ENCODE assay signal across 29 cellular contexts in genomic region chr20:57770852-57771746, GRCh38.
A peak's percentile ranks its signal among the peaks of the same experiment; 100 is the strongest.
DNase-seq lines count a peak whose midpoint lies in the region; ATAC-seq, FAIRE-seq and TF ChIP-seq lines count a peak whose summit lies in the region.
"Had no signal": no experiment of that assay in that cellular context is flagged by ENCODE, and none has a peak within 500 bp of the region (broad histone marks: within the 10 kb centered on the region; RNA-seq: fewer than 3 reads in every experiment).

No MANE protein-coding gene starts in this region.

- H3K27ac ChIP-seq in lower lobe of right lung = no peak overlapping the region
- H3K27ac ChIP-seq in tibial artery = no peak overlapping the region
- H3K27ac ChIP-seq in substantia nigra (ENCODE audit: low read depth, low read length, poor library complexity, severe bottlenecking) = no peak overlapping the region
- H3K27ac ChIP-seq: brain microvascular endothelial cell, foreskin keratinocyte, left ventricle myocardium inferior, parathyroid adenoma, right lobe of liver had no signal

- intact Hi-C loops in lower lobe of right lung (cut with DNase I) (no loop called here), tibial artery (cut with DNase I; ENCODE audit: low total_unique reads) (no loop called here)

- ATAC-seq in lower lobe of right lung = peak; percentile 69 to 73
- ATAC-seq: foreskin keratinocyte; stimulated activated naive CD8-positive, alpha-beta T cell treated with anti-CD3 and anti-CD28 coated beads, Interleukin-15, amount 100 ng/mL, for 72 hours had no signal

- no peaks in the 10 kb centered on the region for H3K36me3 ChIP-seq in lower lobe of right lung
- H3K36me3 ChIP-seq in tibial artery = no peaks in the 10 kb centered on the region
- H3K36me3 ChIP-seq: brain microvascular endothelial cell, left ventricle myocardium inferior, right lobe of liver had no signal

- TF ChIP-seq CTCF in lower lobe of right lung (IDR thresholded peaks at IDR 0.05) (no peak), tibial artery (IDR thresholded peaks at IDR 0.05) (no peak)

- H3K27me3 ChIP-seq in lower lobe of right lung (ENCODE audit: low read depth) = no peaks in the 10 kb centered on the region
- no peaks in the 10 kb centered on the region for H3K27me3 ChIP-seq in tibial artery
- H3K27me3 ChIP-seq: brain microvascular endothelial cell, right lobe of liver had no signal

- H3K4me3 ChIP-seq in lower lobe of right lung (no peak overlapping the region), tibial artery (no peak overlapping the region)
- H3K4me3 ChIP-seq: left ventricle myocardium inferior, right lobe of liver had no signal

- no peak for FAIRE-seq in H54 (lab: Jason Lieb, UNC)

- TF ChIP-seq POLR2A in H54 (IDR thresholded peaks at IDR 0.05; ENCODE audit: low read depth, low read length) = no peak

- no peaks in the 10 kb centered on the region for H3K9me3 ChIP-seq in lower lobe of right lung
- no peaks in the 10 kb centered on the region for H3K9me3 ChIP-seq in tibial artery
- H3K9me3 ChIP-seq: left ventricle myocardium inferior, right lobe of liver had no signal

- H3K4me1 ChIP-seq in lower lobe of right lung (no peaks in the 10 kb centered on the region), tibial artery (peaks cover 0 to 11% (median 7%) of the 10 kb centered on the region in 4 donors)
- H3K4me1 ChIP-seq: left ventricle myocardium inferior, parathyroid adenoma, right lobe of liver had no signal

- DNase-seq in activated effector memory CD4-positive, alpha-beta T cell treated with anti-CD3 and anti-CD28 coated beads, Interleukin-2, amount 50 U/mL, for 16 hours = peak; percentile 37
- no peak for DNase-seq in activated effector memory CD4-positive, alpha-beta T cell treated with Interleukin-2 at 50 U/mL for 16 hours
- DNase-seq in UCSD-AML1 (lab: John Stamatoyannopoulos, UW; ENCODE audit: unreplicated experiment) = peak; percentile 56
- no peak for DNase-seq in lower lobe of right lung
- DNase-seq in tibial artery = peak; percentile 17 to 34
- no peak for DNase-seq in stimulated activated CD4-positive, alpha-beta T cell treated with anti-CD3 and anti-CD28 coated beads, Interleukin-1b, Interleukin-23, amount 100 ng/mL, for 48 hours
- no peak for DNase-seq in H54 (ENCODE audit: insufficient read length, low spot score)
- no peak for DNase-seq in substantia nigra (lab: John Stamatoyannopoulos, UW)
- DNase-seq: activated CD4-positive, alpha-beta memory T cell treated with anti-CD3 and anti-CD28 coated beads for 36 hours; activated gamma-delta T cell treated with Interleukin-2 at 50 U/mL for 16 hours; brain microvascular endothelial cell; COR-L47; DMS79 treated with DMSO at 0.1 percent for 48 hours; effector CD8-positive, alpha-beta T cell; foreskin keratinocyte; hippocampal formation; immature natural killer cell; left ventricle myocardium inferior; NCI-H1092; NCI-H2029; NCI-H345; NCI-H774; right lobe of liver; SHP77; stimulated activated CD4-positive, alpha-beta T cell treated with anti-CD3 and anti-CD28 coated beads, Interleukin-15, amount 100 ng/mL, for 24 hours; stimulated activated naive CD8-positive, alpha-beta T cell treated with anti-CD3 and anti-CD28 coated beads, Interleukin-15, amount 100 ng/mL, for 72 hours; SW 1271; T1000 had no signal

Comparison
In these comparisons a context has a peak if more than half of its experiments do, and no peak if none do; other contexts are left out.
1. DNase-seq: peak in activated effector memory CD4-positive, alpha-beta T cell treated with anti-CD3 and anti-CD28 coated beads, Interleukin-2, amount 50 U/mL, for 16 hours (single experiment), UCSD-AML1 (single experiment) and tibial artery (2 of 2); none in activated effector memory CD4-positive, alpha-beta T cell treated with Interleukin-2 at 50 U/mL for 16 hours (single experiment), lower lobe of right lung (single experiment), stimulated activated CD4-positive, alpha-beta T cell treated with anti-CD3 and anti-CD28 coated beads, Interleukin-1b, Interleukin-23, amount 100 ng/mL, for 48 hours (single experiment), H54 (single experiment) and substantia nigra (0 of 49).